In the genomic region with DNA sequence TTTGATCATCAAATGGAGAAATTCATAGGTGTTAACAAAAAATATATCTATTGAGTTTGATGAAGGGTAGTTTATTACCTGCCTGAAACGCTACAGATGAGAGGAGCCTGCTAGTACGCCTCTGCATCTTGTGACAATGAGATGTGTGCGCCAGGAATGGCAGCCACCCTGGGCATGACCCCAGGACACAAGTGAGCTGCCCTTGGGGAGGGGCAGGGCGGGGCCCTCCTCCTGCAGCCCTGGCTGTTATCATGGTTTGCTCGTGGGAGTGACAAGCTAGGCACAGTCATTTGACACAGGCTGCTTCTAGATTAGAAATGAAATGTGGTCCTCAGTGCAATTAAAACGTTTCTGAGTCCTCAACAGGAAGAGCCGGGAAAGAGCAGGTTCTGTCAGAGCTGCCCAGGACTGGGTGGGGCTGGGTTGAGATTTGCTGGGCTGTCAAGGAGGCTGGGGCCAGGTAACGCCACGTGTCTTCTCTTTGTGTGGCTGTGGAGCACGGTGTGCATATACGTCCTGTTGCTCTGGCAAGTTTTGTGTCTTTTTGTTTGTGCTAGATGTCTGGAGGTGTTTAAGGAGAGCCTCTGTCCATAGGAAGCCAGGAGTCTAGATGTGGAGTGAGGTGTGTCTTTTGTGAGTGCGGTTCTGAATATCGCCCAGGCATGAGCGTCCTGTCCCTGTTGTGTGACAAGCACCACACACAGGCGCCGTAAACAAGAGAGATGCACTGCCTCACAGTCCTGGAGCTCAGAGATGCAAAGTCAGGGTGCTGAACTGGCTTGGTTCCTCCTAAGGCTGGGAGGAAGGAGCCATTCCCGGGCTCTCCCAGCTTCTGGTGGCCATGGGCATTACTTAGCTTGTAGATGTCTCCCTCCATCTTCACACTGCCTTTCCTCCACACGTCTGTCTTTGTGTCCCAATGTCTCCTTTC, we compare ENCODE assay signal across 20 cellular contexts.
DNase-seq lines count a peak whose midpoint lies in the region; ATAC-seq and TF ChIP-seq lines count a peak whose summit lies in the region.
"Had no signal": no experiment of that assay in that cellular context is flagged by ENCODE, and none has a peak within 500 bp of the region (broad histone marks: within the 10 kb centered on the region; RNA-seq: fewer than 3 reads in every experiment).

No MANE protein-coding gene starts in this region.

- peak overlapping the region; percentile 43 for H2BK15ac ChIP-seq in neuronal stem cell (ENCODE audit: low read length)

- no peak overlapping the region for H3K27ac ChIP-seq in neuronal stem cell (replicated peaks; ENCODE audit: low read length)
- H3K27ac ChIP-seq: C4-2B, KMS-11, PC-9 had no signal

- H4K8ac ChIP-seq in neuronal stem cell (ENCODE audit: low read depth, low read length): no peak overlapping the region

- peak overlapping the region; percentile 70 for H2AK5ac ChIP-seq in neuronal stem cell (ENCODE audit: low read depth, low read length)

- no peaks in the 10 kb centered on the region for H3K9me3 ChIP-seq in neuronal stem cell (replicated peaks in 1 of 2; ENCODE audit: control insufficient read depth in 2 of 2, insufficient read depth in 1 of 2, low read depth in 1 of 2, low read length in 2 of 2)

- peak overlapping the region; percentile 63 for H3K9ac ChIP-seq in neuronal stem cell (ENCODE audit: low read depth, low read length, poor library complexity)
- H3K9ac ChIP-seq: KMS-11 had no signal

- peak in 72 of 76 experiments; percentile 16 to 88 (median 74) for DNase-seq in HUDEP-2 (lab: John Stamatoyannopoulos, UW; ENCODE audit: unreplicated experiment in 76 of 76)
- peak; percentile 22 for DNase-seq in epithelial cell of esophagus (ENCODE audit: low read depth)
- peak; percentile 77 for DNase-seq in left ventricle myocardium superior
- DNase-seq in neuronal stem cell (ENCODE audit: low spot score): no peak
- DNase-seq in medulla oblongata (ENCODE audit: extremely low spot score): no peak
- no peak for DNase-seq in activated CD4-positive, alpha-beta T cell treated with anti-CD3 and anti-CD28 coated beads, Interleukin-2, amount 50 U/mL, for 1 hour
- no peak for DNase-seq in COR-L47 (lab: John Stamatoyannopoulos, UW)
- DNase-seq: CD8-positive, alpha-beta memory T cell; HCEC 1CT; NCI-H1092 treated with DMSO at 0.1 percent for 48 hours; NCI-H146; NCI-H2029; NCI-H2227 treated with DMSO at 0.1 percent for 48 hours; NCI-H510A treated with DMSO at 0.1 percent for 48 hours; NCI-H748 treated with DMSO at 0.1 percent for 48 hours; PC-9; RPMI8226 had no signal

- no peak overlapping the region for H4K91ac ChIP-seq in neuronal stem cell (ENCODE audit: low read depth, low read length, poor library complexity)

- WGBS in neuronal stem cell (ENCODE audit: extremely low coverage in 2 of 2, insufficient read length in 2 of 2, insufficient replicate concordance in 1 of 2), 2 donors: no CpG with 5 or more reads among the region's 18 CpGs

- H2BK120ac ChIP-seq in neuronal stem cell (ENCODE audit: low read depth, low read length): no peak overlapping the region

- H3K4me3 ChIP-seq in epithelial cell of esophagus (ENCODE audit: low read length): no peak overlapping the region
- no peak overlapping the region for H3K4me3 ChIP-seq in neuronal stem cell (ENCODE audit: low read length in 2 of 2)
- H3K4me3 ChIP-seq: GM23338, PC-9 had no signal

- peak overlapping the region; percentile 64 for H3K18ac ChIP-seq in neuronal stem cell (ENCODE audit: low read length)

- H2AFZ ChIP-seq in neuronal stem cell (ENCODE audit: low read length): no peak overlapping the region
- H2AFZ ChIP-seq: GM23338, PC-9 had no signal

- H2BK5ac ChIP-seq in neuronal stem cell (ENCODE audit: low read length): no peak overlapping the region

- ATAC-seq in left ventricle myocardium superior: peak; percentile 84
- ATAC-seq: GM23338 had no signal

- H3K23ac ChIP-seq in neuronal stem cell (ENCODE audit: low read depth, low read length, poor library complexity): no peak overlapping the region

- H3K27me3 ChIP-seq in neuronal stem cell (ENCODE audit: control insufficient read depth in 3 of 3, insufficient read depth in 3 of 3, low read depth in 1 of 3, low read length in 3 of 3): no peaks in the 10 kb centered on the region

- H2BK12ac ChIP-seq in neuronal stem cell (ENCODE audit: low read length): no peak overlapping the region

- H3K4me1 ChIP-seq in neuronal stem cell (ENCODE audit: control insufficient read depth in 2 of 2, insufficient read depth in 1 of 2, low read depth in 1 of 2, low read length in 2 of 2): peaks cover 2 to 14% of the 10 kb centered on the region in 2 donors

- no peak for TF ChIP-seq CTCF in epithelial cell of esophagus (IDR thresholded peaks at IDR 0.05; ENCODE audit: insufficient read depth, low read depth, low read length, missing control alignments)

- no peak overlapping the region for H3K4ac ChIP-seq in neuronal stem cell (ENCODE audit: low read length)

- no peaks in the 10 kb centered on the region for H3K36me3 ChIP-seq in neuronal stem cell (replicated peaks in 1 of 2; ENCODE audit: control insufficient read depth in 2 of 2, insufficient read depth in 2 of 2, low read length in 2 of 2)

- H3K79me1 ChIP-seq in neuronal stem cell (ENCODE audit: low read depth, low read length): peaks cover 2% of the 10 kb centered on the region

- intact Hi-C loops in left ventricle myocardium superior (cut with micrococcal nuclease): no loop called here

- H3K14ac ChIP-seq in neuronal stem cell (ENCODE audit: low read length): peak overlapping the region; percentile 82

- no peak overlapping the region for H3K4me2 ChIP-seq in neuronal stem cell (ENCODE audit: insufficient read depth, low read length, poor library complexity, severe bottlenecking)
- H3K4me2 ChIP-seq: GM23338, KMS-11, PC-9 had no signal

Comparison
In these comparisons a context has a peak if more than half of its experiments do, and no peak if none do; other contexts are left out.
1. DNase-seq: peak in HUDEP-2 (72 of 76), epithelial cell of esophagus (single experiment) and left ventricle myocardium superior (single experiment); none in neuronal stem cell (single experiment), medulla oblongata (single experiment), activated CD4-positive, alpha-beta T cell treated with anti-CD3 and anti-CD28 coated beads, Interleukin-2, amount 50 U/mL, for 1 hour (single experiment) and COR-L47 (single experiment).